In the genomic region with DNA sequence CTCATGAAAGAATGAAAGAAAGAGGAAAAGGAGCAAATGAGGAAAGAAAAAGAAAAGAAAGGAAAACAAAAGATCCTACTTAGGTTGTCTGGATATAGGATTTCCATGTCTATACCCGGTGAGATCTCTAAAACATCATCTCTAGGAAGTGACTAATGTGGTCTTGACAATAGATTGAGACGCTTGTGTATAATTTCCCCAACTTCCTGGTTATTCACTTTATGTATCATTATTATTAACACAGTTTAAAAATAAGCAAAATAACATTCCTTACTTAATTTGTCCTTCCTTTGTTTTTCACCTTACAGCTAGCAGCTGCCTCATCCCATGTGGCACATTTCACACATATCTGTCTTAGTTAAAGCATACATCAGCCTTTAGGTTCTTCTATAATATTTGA, we compare ENCODE assay signal across 1 cellular context.
TF ChIP-seq lines count a peak whose summit lies in the region.

No MANE protein-coding gene starts in this region.

TF ChIP-seq in endothelial cell of umbilical vein, 7 proteins besides CTCF, POLR2A, EP300 and RAD21 (continued from another document):
- TF ChIP-seq MYC (IDR thresholded peaks at IDR 0.05; ENCODE audit: low read depth, low read length), result peak; percentile 49
TF ChIP-seq in endothelial cell of umbilical vein: peak in this region for 5.
